Comparison of ENCODE assay signal across 9 cellular contexts in the genomic region with DNA sequence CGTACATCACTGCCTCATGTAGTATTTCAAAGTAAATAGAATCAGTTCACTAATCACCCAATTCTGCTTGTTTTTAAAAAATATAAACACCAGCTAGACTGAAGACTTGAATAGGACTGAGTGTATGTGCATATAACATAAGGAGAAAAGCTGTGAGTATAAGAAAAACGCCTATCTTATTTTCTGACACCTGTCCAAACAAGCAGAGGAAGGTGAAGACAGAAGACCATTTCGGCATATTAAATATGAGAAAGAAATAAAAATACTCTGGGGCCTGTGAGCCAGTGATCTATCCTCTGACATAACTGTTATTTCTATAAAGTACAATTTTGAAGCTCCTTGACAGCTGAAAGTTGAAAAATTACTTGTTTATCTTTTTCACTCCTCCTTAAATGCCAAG.
"Had no signal": no experiment of that assay in that cellular context is flagged by ENCODE, and none has a peak within 500 bp of the region (broad histone marks: within the 10 kb centered on the region; RNA-seq: fewer than 3 reads in every experiment).

No MANE protein-coding gene starts in this region.

- H3K27ac ChIP-seq: GM23248 had no signal

- DNase-seq: GM23248, GOT3, H7, H9, HCEC 1CT, HFFc6 had no signal

- H3K36me3 ChIP-seq: HAP-1 had no signal

- H3K4me1 ChIP-seq: HAP-1 had no signal

- H3K9me3 Mint-ChIP-seq: GM23338, H9, HFFc6 had no signal

- ATAC-seq: GM23338, HCT116 had no signal

- H3K4me3 Mint-ChIP-seq: GM23338, H9, HFFc6 had no signal

- H3K4me3 ChIP-seq: GM23248, GM23338, HAP-1 had no signal

- H3K9ac ChIP-seq: GM23248 had no signal

- H3K4me2 ChIP-seq: GM23338 had no signal

- H2AFZ ChIP-seq: GM23248, GM23338 had no signal

- H3K9me3 ChIP-seq: HAP-1 had no signal

- H3K4me1 Mint-ChIP-seq: GM23338 had no signal

- H3K27ac Mint-ChIP-seq: GM23338, H9, HFFc6 had no signal
